ENCODE assay signal across 35 cellular contexts in genomic region chr3:153392363-153392762, GRCh38.
"Had no signal": no experiment of that assay in that cellular context is flagged by ENCODE, and none has a peak within 500 bp of the region (broad histone marks: within the 10 kb centered on the region; RNA-seq: fewer than 3 reads in every experiment).

No MANE protein-coding gene starts in this region.

- H3K9ac ChIP-seq: KMS-11 had no signal

- H3K36me3 ChIP-seq: MG63 had no signal

- H3K4me2 ChIP-seq: KMS-11 had no signal

- H3K27ac ChIP-seq: KMS-11 had no signal

- DNase-seq: Karpas-422, Kasumi-1, MG63, MM.1S, MV-4-11, NCI-H1048, NCI-H1092, NCI-H1092 treated with DMSO at 0.1 percent for 48 hours, NCI-H1105, NCI-H1105 treated with DMSO at 0.1 percent for 48 hours, NCI-H1417, NCI-H1417 treated with DMSO at 0.1 percent for 48 hours, NCI-H1436, NCI-H1436 treated with DMSO at 0.1 percent for 48 hours, NCI-H146, NCI-H1694, NCI-H1694 treated with DMSO at 0.1 percent for 48 hours, NCI-H187, NCI-H187 treated with DMSO at 0.1 percent for 48 hours, NCI-H1930, NCI-H2029, NCI-H2029 treated with DMSO at 0.1 percent for 48 hours, NCI-H2081, NCI-H2081 treated with DMSO at 0.1 percent for 48 hours, NCI-H2107, NCI-H2171, NCI-H2171 treated with DMSO at 0.1 percent for 48 hours, NCI-H2227 treated with DMSO at 0.1 percent for 48 hours, NCI-H226, NCI-H345, NCI-H446, NCI-H446 treated with DMSO at 0.1 percent for 48 hours, NCI-H510A, NCI-H510A treated with DMSO at 0.1 percent for 48 hours had no signal

- H3K27me3 ChIP-seq: MG63 had no signal

- H3K4me3 ChIP-seq: MG63 had no signal
